Comparison of ENCODE assay signal across 16 cellular contexts in genomic region chr17:9880582-9880999, GRCh38. TPM values are rescaled to one million over a fixed set of nuclear protein-coding genes. Genes with fewer than 3 reads are reported as not detected.
A peak's percentile ranks its signal among the peaks of the same experiment; 100 is the strongest.
DNase-seq lines count a peak whose midpoint lies in the region; TF ChIP-seq lines count a peak whose summit lies in the region.
"Had no signal": no experiment of that assay in that cellular context is flagged by ENCODE, and none has a peak within 500 bp of the region (broad histone marks: within the 10 kb centered on the region; RNA-seq: fewer than 3 reads in every experiment).

No MANE protein-coding gene starts in this region.

- CTCF ChIA-PET in HEK293T (lab: Yijun Ruan, JAX), result interaction anchor here (0.6 kb wide), 1 partner anchor 81 kb away, joined by 3 read pairs; no protein-coding TSS in a partner anchor

- H3K9me3 Mint-ChIP-seq in type B pancreatic cell, result peaks cover 6% of the 10 kb centered on the region

- no peak overlapping the region for H3K27ac Mint-ChIP-seq in type B pancreatic cell
- H3K27ac Mint-ChIP-seq: activated CD8-positive, alpha-beta memory T cell treated with anti-CD3 and anti-CD28 coated beads, Interleukin-2, amount 10 ng/mL, durations not matched to agents 7 days and 5 days; activated naive CD8-positive, alpha-beta T cell treated with anti-CD3 and anti-CD28 coated beads, Interleukin-2, amount 50 U/mL, for 24 hours; nephron; T-helper 2 cell treated with Interferon-gamma antibody and Interleukin-4, amounts not matched to agents 5 μg/mL and 100 μg/mL, for 36 hours had no signal

- no peaks in the 10 kb centered on the region for H3K36me3 Mint-ChIP-seq in type B pancreatic cell
- H3K36me3 Mint-ChIP-seq: activated CD8-positive, alpha-beta memory T cell treated with anti-CD3 and anti-CD28 coated beads, Interleukin-2, amount 10 ng/mL, durations not matched to agents 7 days and 5 days had no signal

- POLR2A ChIA-PET in HEK293T (lab: Yijun Ruan, JAX), result no interaction called here

- TF ChIP-seq CTCF in GM20000 (IDR thresholded peaks at IDR 0.05; ENCODE audit: extremely low read depth, missing control alignments), result no peak
- TF ChIP-seq CTCF in type B pancreatic cell (conservative IDR thresholded peaks at IDR 0.05), result no peak

- H3K4me1 Mint-ChIP-seq in type B pancreatic cell (ENCODE audit: unreplicated experiment), result no peaks in the 10 kb centered on the region
- H3K4me1 Mint-ChIP-seq: activated CD8-positive, alpha-beta memory T cell treated with anti-CD3 and anti-CD28 coated beads, Interleukin-2, amount 10 ng/mL, durations not matched to agents 7 days and 5 days; activated naive CD8-positive, alpha-beta T cell treated with anti-CD3 and anti-CD28 coated beads, Interleukin-2, amount 50 U/mL, for 24 hours had no signal

- DNase-seq in A172 (ENCODE audit: low spot score), result peak; percentile 94
- peak; percentile 32 for DNase-seq in GM20000 (ENCODE audit: low spot score)
- DNase-seq in RPMI7951 (ENCODE audit: low read depth), result peak; percentile 67
- DNase-seq in glomerular visceral epithelial cell (ENCODE audit: extremely low spot score), result peak; percentile 66
- DNase-seq in GF-D8 (lab: John Stamatoyannopoulos, UW), result no peak
- no peak for DNase-seq in NCI-H1417 (lab: John Stamatoyannopoulos, UW)
- DNase-seq in type B pancreatic cell (ENCODE audit: extremely low spot score, unreplicated experiment), result no peak
- DNase-seq in HEK293T (ENCODE audit: extremely low spot score), result no peak
- DNase-seq: activated CD8-positive, alpha-beta memory T cell treated with anti-CD3 and anti-CD28 coated beads, Interleukin-2, amount 10 ng/mL, durations not matched to agents 7 days and 5 days; activated naive CD8-positive, alpha-beta T cell treated with anti-CD3 and anti-CD28 coated beads, Interleukin-2, amount 50 U/mL, for 24 hours; DMS79 treated with DMSO at 0.1 percent for 48 hours; effector CD8-positive, alpha-beta T cell; NCI-H1092 treated with DMSO at 0.1 percent for 48 hours; NK-92 treated with Interleukin-12 subunit alpha and Interleukin-12 subunit beta, amount 100 ng/mL, for 24 hours had no signal

- H3K27me3 Mint-ChIP-seq in type B pancreatic cell, result no peaks in the 10 kb centered on the region
- H3K27me3 Mint-ChIP-seq: activated CD8-positive, alpha-beta memory T cell treated with anti-CD3 and anti-CD28 coated beads, Interleukin-2, amount 10 ng/mL, durations not matched to agents 7 days and 5 days had no signal

- H3K4me3 Mint-ChIP-seq in type B pancreatic cell, result no peak overlapping the region
- H3K4me3 Mint-ChIP-seq: activated CD8-positive, alpha-beta memory T cell treated with anti-CD3 and anti-CD28 coated beads, Interleukin-2, amount 10 ng/mL, durations not matched to agents 7 days and 5 days; activated naive CD8-positive, alpha-beta T cell treated with anti-CD3 and anti-CD28 coated beads, Interleukin-2, amount 50 U/mL, for 24 hours; nephron; T-helper 2 cell treated with Interferon-gamma antibody and Interleukin-4, amounts not matched to agents 5 μg/mL and 100 μg/mL, for 36 hours had no signal

TF ChIP-seq in HEK293T, 16 proteins besides CTCF, POLR2A, EP300 and RAD21:
- TF ChIP-seq LEF1 (IDR thresholded peaks at IDR 0.05; ENCODE audit: borderline replicate concordance), result no peak
- TF ChIP-seq L3MBTL2 (conservative IDR thresholded peaks at IDR 0.05), result no peak
- TF ChIP-seq FOXM1 (IDR thresholded peaks at IDR 0.05; ENCODE audit: borderline replicate concordance), result no peak
- TF ChIP-seq SUZ12 (IDR thresholded peaks at IDR 0.05), result no peak
- no peak for TF ChIP-seq ZNF384 (IDR thresholded peaks at IDR 0.05)
- no peak for TF ChIP-seq SP1 (IDR thresholded peaks at IDR 0.05)
- no peak for TF ChIP-seq CTBP1 (IDR thresholded peaks at IDR 0.05; ENCODE audit: borderline replicate concordance)
- no peak for TF ChIP-seq TARDBP (IDR thresholded peaks at IDR 0.05)
- no peak for TF ChIP-seq ELF4 (IDR thresholded peaks at IDR 0.05)
- no peak for TF ChIP-seq NFRKB (IDR thresholded peaks at IDR 0.05)
- no peak for TF ChIP-seq FOXK2 (IDR thresholded peaks at IDR 0.05)
- no peak for TF ChIP-seq FOXA1 (IDR thresholded peaks at IDR 0.05)
- TF ChIP-seq HDGF (IDR thresholded peaks at IDR 0.05; ENCODE audit: borderline replicate concordance), result no peak
- TF ChIP-seq BHLHE40 (IDR thresholded peaks at IDR 0.05; ENCODE audit: borderline replicate concordance), result no peak
TF ChIP-seq in HEK293T: peak in this region for 0.

RNA-seq across cellular contexts. Expression of gene RCVRN, which starts 24.5 kb away (rescaled TPM):
- not detected in 2 replicates for total RNA-seq in A172 (2014; rRNA removed; shearing (Covaris generic))
- 0.36 TPM in 1 of 2 replicates, not detected in the other for total RNA-seq in RPMI7951 (2014; rRNA removed; shearing (Covaris generic))
- total RNA-seq in type B pancreatic cell (ENCODE audit: low replicate concordance), result 0.14 TPM in 1 of 2 replicates, not detected in the other
- total RNA-seq: activated CD8-positive, alpha-beta memory T cell treated with anti-CD3 and anti-CD28 coated beads, Interleukin-2, amount 10 ng/mL, durations not matched to agents 7 days and 5 days had no signal

RNA-seq across cellular contexts. Expression of gene GLP2R, which starts 54.9 kb away (rescaled TPM):
- 0.50 and 1.7 TPM in 2 replicates for total RNA-seq in A172 (2014; rRNA removed; shearing (Covaris generic))
- total RNA-seq in RPMI7951 (2014; rRNA removed; shearing (Covaris generic)), result not detected in 2 replicates
- total RNA-seq in type B pancreatic cell (ENCODE audit: low replicate concordance), result not detected in 2 replicates
- total RNA-seq: activated CD8-positive, alpha-beta memory T cell treated with anti-CD3 and anti-CD28 coated beads, Interleukin-2, amount 10 ng/mL, durations not matched to agents 7 days and 5 days had no signal

RNA-seq across cellular contexts. Expression of gene GSG1L2, which starts 58.7 kb away (rescaled TPM):
- total RNA-seq in A172 (2014; rRNA removed; shearing (Covaris generic)), result not detected in 2 replicates
- not detected in 2 replicates for total RNA-seq in RPMI7951 (2014; rRNA removed; shearing (Covaris generic))
- not detected in 2 replicates for total RNA-seq in type B pancreatic cell (ENCODE audit: low replicate concordance)
- total RNA-seq: activated CD8-positive, alpha-beta memory T cell treated with anti-CD3 and anti-CD28 coated beads, Interleukin-2, amount 10 ng/mL, durations not matched to agents 7 days and 5 days had no signal

Comparison
In these comparisons a context has a peak if more than half of its experiments do, and no peak if none do; other contexts are left out.
1. DNase-seq: peak in A172 (single experiment), GM20000 (single experiment), RPMI7951 (single experiment) and glomerular visceral epithelial cell (single experiment); none in GF-D8 (single experiment), NCI-H1417 (0 of 3), type B pancreatic cell (single experiment) and HEK293T (single experiment).